Comparison of ENCODE assay signal across 10 cellular contexts in genomic region chr10:69994262-69994661, GRCh38. TPM values are rescaled to one million over a fixed set of nuclear protein-coding genes. Genes with fewer than 3 reads are reported as not detected.
DNase-seq lines count a peak whose midpoint lies in the region; ATAC-seq and TF ChIP-seq lines count a peak whose summit lies in the region.
"Had no signal": no experiment of that assay in that cellular context is flagged by ENCODE, and none has a peak within 500 bp of the region (broad histone marks: within the 10 kb centered on the region; RNA-seq: fewer than 3 reads in every experiment).

No MANE protein-coding gene starts in this region.

- in situ Hi-C loops in HAP-1 (cut with MboI; ENCODE audit: low sequenced_read_pairs), result no loop called here

- DNase-seq in AG20443 (ENCODE audit: low spot score), result peak; percentile 68
- peak; percentile 26 to 41 for DNase-seq in HAP-1 (ENCODE audit: low spot score in 2 of 2)
- DNase-seq in RWPE2 (ENCODE audit: low spot score), result no peak
- DNase-seq in foreskin keratinocyte, result peak in 1 of 2 donors; percentile 29
- peak; percentile 54 for DNase-seq in superior temporal gyrus (ENCODE audit: extremely low spot score)
- no peak for DNase-seq in OCI-M2 (lab: John Stamatoyannopoulos, UW; ENCODE audit: unreplicated experiment)
- DNase-seq in NK-92 (lab: John Stamatoyannopoulos, UW; ENCODE audit: unreplicated experiment), result no peak
- no peak for DNase-seq in effector memory CD8-positive, alpha-beta T cell
- DNase-seq: activated B cell treated with CpG ODN at 0.5 μM for 24 hours had no signal

- H3K36me3 ChIP-seq in HAP-1 (replicated peaks) (no peaks in the 10 kb centered on the region), RWPE2 (ENCODE audit: low read depth) (no peaks in the 10 kb centered on the region)
- H3K36me3 ChIP-seq: upper lobe of left lung had no signal

- H3K4me1 Mint-ChIP-seq in effector memory CD8-positive, alpha-beta T cell (ENCODE audit: low read depth in 2 of 2), result peaks cover 2 to 3% of the 10 kb centered on the region in 2 donors
- H3K4me1 Mint-ChIP-seq: activated B cell treated with CpG ODN at 0.5 μM for 24 hours had no signal

- H3K27ac Mint-ChIP-seq in effector memory CD8-positive, alpha-beta T cell, result no peak overlapping the region
- H3K27ac Mint-ChIP-seq: activated B cell treated with CpG ODN at 0.5 μM for 24 hours had no signal

- peaks cover 12% of the 10 kb centered on the region for H3K27me3 ChIP-seq in HAP-1 (ENCODE audit: low read depth)
- H3K27me3 ChIP-seq in RWPE2 (ENCODE audit: insufficient read depth, poor library complexity, severe bottlenecking), result peaks cover 10% of the 10 kb centered on the region
- H3K27me3 ChIP-seq in foreskin keratinocyte, result peaks cover 36% of the 10 kb centered on the region
- H3K27me3 ChIP-seq: upper lobe of left lung had no signal

- H3K4me1 ChIP-seq in HAP-1 (no peaks in the 10 kb centered on the region), RWPE2 (ENCODE audit: insufficient read depth, poor library complexity, severe bottlenecking) (no peaks in the 10 kb centered on the region), foreskin keratinocyte (no peaks in the 10 kb centered on the region)
- H3K4me1 ChIP-seq: upper lobe of left lung had no signal

- H3K9me3 ChIP-seq in HAP-1 (no peaks in the 10 kb centered on the region), RWPE2 (ENCODE audit: severe bottlenecking) (no peaks in the 10 kb centered on the region)
- H3K9me3 ChIP-seq: upper lobe of left lung had no signal

- no peaks in the 10 kb centered on the region for H3K9me3 Mint-ChIP-seq in effector memory CD8-positive, alpha-beta T cell

- H3K4me3 ChIP-seq in HAP-1 (no peak overlapping the region), RWPE2 (ENCODE audit: severe bottlenecking) (no peak overlapping the region)
- H3K4me3 ChIP-seq: upper lobe of left lung had no signal

- no peak overlapping the region for H3K4me3 Mint-ChIP-seq in effector memory CD8-positive, alpha-beta T cell
- H3K4me3 Mint-ChIP-seq: activated B cell treated with CpG ODN at 0.5 μM for 24 hours had no signal

- no peak for TF ChIP-seq CTCF in RWPE2 (IDR thresholded peaks at IDR 0.05; ENCODE audit: poor library complexity, severe bottlenecking)
- no peak for TF ChIP-seq CTCF in foreskin keratinocyte (conservative IDR thresholded peaks at IDR 0.05)

- peak; percentile 60; the same call in 1 of the 3 replicates for ATAC-seq in RWPE2 (ENCODE audit: low read depth)
- ATAC-seq in foreskin keratinocyte, result peak; percentile 48
- ATAC-seq in effector memory CD8-positive, alpha-beta T cell (replicated peaks), result no peak

- H3K27me3 Mint-ChIP-seq in effector memory CD8-positive, alpha-beta T cell, result peaks cover 10 to 19% of the 10 kb centered on the region in 2 donors

- H3K27ac ChIP-seq in RWPE2 (ENCODE audit: poor library complexity, severe bottlenecking) (no peak overlapping the region), foreskin keratinocyte (no peak overlapping the region)
- H3K27ac ChIP-seq: upper lobe of left lung had no signal

- H3K36me3 Mint-ChIP-seq in effector memory CD8-positive, alpha-beta T cell (ENCODE audit: insufficient read depth), result peaks cover 4% of the 10 kb centered on the region

RNA-seq across cellular contexts. Expression of gene MACROH2A2, which starts 58.4 kb away (rescaled TPM):
- 33.9 and 35.6 TPM in 2 replicates for total RNA-seq in foreskin keratinocyte
- 35.2 and 35.6 TPM in 2 replicates for polyA plus RNA-seq in foreskin keratinocyte
- total RNA-seq: activated B cell treated with CpG ODN at 0.5 μM for 24 hours had no signal

Comparison
In these comparisons a context has a peak if more than half of its experiments do, and no peak if none do; other contexts are left out.
1. DNase-seq: peak in AG20443 (single experiment), HAP-1 (2 of 2) and superior temporal gyrus (single experiment); none in RWPE2 (single experiment), OCI-M2 (single experiment), NK-92 (single experiment) and effector memory CD8-positive, alpha-beta T cell (0 of 3).